Comparison of ENCODE assay signal across 1 cellular context in the genomic region with DNA sequence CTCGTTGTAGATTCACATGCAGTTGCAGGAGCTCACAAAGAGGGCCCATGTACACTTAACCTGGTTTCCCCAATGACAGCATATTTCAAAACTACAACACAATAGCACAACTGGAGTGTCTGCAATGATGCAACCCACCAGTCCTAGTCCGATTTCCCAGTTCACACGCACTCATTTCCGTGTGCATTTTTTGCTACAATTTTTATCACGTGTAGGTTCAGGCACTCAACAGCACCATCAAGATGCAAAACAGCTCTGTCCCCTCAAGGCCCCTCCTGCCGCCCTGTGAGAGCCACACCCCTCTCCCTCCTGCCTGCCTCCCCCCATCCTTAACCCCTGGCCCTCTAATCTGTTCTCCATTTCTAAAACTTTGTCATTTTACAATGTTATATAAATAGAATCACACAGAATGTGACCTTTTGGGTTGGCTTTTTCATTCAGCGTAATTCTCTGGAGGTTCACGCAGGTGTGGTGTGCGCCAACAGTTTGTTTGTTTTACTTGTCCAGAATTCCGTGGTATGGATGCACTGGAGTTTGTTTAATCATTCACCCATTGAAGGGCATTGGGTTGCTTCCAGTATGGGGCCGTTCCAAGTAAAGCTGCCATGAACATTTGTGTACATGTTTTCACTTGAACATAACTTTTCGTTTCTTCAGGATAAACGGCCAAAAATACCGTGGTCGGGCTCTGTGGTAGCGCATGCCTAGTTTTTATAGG.
TF ChIP-seq lines count a peak whose summit lies in the region.

No MANE protein-coding gene starts in this region.

TF ChIP-seq in HepG2, 621 proteins besides CTCF, POLR2A, EP300 and RAD21 (continued from another document and continues in another):
- TF ChIP-seq ZIK1 (CRISPR knock-in tag; IDR thresholded peaks at IDR 0.05; ENCODE audit: borderline replicate concordance, low read depth) (no peak), SPEN (CRISPR knock-in tag; IDR thresholded peaks at IDR 0.05; ENCODE audit: low read depth) (peak; percentile 18; the same call in 1 of the 2 replicates), ZNF264 (CRISPR knock-in tag; IDR thresholded peaks at IDR 0.05) (no peak), RARA (CRISPR knock-in tag; IDR thresholded peaks at IDR 0.05) (no peak), JUNB (CRISPR knock-in tag; IDR thresholded peaks at IDR 0.05; ENCODE audit: borderline replicate concordance) (no peak), ZNF496 (CRISPR knock-in tag; IDR thresholded peaks at IDR 0.05; ENCODE audit: insufficient replicate concordance) (no peak), AKAP8 (CRISPR knock-in tag; IDR thresholded peaks at IDR 0.05) (no peak), ELF3 (CRISPR knock-in tag; IDR thresholded peaks at IDR 0.05) (no peak), GATAD2A (CRISPR knock-in tag; IDR thresholded peaks at IDR 0.05) (peak; percentile 26; the same call in 1 of the 2 replicates), ZNF24 (IDR thresholded peaks at IDR 0.05) (no peak), MED13 (CRISPR knock-in tag; IDR thresholded peaks at IDR 0.05) (no peak), PHF5A (CRISPR knock-in tag; IDR thresholded peaks at IDR 0.05; ENCODE audit: low read depth, unreplicated experiment) (no peak), ZNF451 (CRISPR knock-in tag; IDR thresholded peaks at IDR 0.05) (no peak), TARDBP (CRISPR knock-in tag; IDR thresholded peaks at IDR 0.05) (no peak), PHF8 (CRISPR knock-in tag; IDR thresholded peaks at IDR 0.05) (no peak), SSRP1 (CRISPR knock-in tag; IDR thresholded peaks at IDR 0.05) (no peak), ZNF446 (CRISPR knock-in tag; IDR thresholded peaks at IDR 0.05) (no peak), GATAD1 (CRISPR knock-in tag; IDR thresholded peaks at IDR 0.05) (no peak), ZNF350 (CRISPR knock-in tag; IDR thresholded peaks at IDR 0.05; ENCODE audit: borderline replicate concordance, low read depth) (no peak; the same call in 1 of the 2 replicates), TOPORS (CRISPR knock-in tag; IDR thresholded peaks at IDR 0.05) (no peak)
- TF ChIP-seq, protein P1, sequence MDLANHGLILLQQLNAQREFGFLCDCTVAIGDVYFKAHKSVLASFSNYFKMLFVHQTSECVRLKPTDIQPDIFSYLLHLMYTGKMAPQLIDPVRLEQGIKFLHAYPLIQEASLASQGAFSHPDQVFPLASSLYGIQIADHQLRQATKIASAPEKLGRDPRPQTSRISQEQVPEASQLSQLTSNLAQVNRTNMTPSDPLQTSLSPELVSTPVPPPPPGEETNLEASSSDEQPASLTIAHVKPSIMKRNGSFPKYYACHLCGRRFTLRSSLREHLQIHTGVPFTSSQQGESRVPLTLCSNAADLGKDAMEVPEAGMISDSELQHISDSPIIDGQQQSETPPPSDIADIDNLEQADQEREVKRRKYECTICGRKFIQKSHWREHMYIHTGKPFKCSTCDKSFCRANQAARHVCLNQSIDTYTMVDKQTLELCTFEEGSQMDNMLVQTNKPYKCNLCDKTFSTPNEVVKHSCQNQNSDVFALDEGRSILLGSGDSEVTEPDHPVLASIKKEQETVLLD (CRISPR knock-in tag; IDR thresholded peaks at IDR 0.05; ENCODE audit: low read depth), result no peak
- TF ChIP-seq, protein P2, sequence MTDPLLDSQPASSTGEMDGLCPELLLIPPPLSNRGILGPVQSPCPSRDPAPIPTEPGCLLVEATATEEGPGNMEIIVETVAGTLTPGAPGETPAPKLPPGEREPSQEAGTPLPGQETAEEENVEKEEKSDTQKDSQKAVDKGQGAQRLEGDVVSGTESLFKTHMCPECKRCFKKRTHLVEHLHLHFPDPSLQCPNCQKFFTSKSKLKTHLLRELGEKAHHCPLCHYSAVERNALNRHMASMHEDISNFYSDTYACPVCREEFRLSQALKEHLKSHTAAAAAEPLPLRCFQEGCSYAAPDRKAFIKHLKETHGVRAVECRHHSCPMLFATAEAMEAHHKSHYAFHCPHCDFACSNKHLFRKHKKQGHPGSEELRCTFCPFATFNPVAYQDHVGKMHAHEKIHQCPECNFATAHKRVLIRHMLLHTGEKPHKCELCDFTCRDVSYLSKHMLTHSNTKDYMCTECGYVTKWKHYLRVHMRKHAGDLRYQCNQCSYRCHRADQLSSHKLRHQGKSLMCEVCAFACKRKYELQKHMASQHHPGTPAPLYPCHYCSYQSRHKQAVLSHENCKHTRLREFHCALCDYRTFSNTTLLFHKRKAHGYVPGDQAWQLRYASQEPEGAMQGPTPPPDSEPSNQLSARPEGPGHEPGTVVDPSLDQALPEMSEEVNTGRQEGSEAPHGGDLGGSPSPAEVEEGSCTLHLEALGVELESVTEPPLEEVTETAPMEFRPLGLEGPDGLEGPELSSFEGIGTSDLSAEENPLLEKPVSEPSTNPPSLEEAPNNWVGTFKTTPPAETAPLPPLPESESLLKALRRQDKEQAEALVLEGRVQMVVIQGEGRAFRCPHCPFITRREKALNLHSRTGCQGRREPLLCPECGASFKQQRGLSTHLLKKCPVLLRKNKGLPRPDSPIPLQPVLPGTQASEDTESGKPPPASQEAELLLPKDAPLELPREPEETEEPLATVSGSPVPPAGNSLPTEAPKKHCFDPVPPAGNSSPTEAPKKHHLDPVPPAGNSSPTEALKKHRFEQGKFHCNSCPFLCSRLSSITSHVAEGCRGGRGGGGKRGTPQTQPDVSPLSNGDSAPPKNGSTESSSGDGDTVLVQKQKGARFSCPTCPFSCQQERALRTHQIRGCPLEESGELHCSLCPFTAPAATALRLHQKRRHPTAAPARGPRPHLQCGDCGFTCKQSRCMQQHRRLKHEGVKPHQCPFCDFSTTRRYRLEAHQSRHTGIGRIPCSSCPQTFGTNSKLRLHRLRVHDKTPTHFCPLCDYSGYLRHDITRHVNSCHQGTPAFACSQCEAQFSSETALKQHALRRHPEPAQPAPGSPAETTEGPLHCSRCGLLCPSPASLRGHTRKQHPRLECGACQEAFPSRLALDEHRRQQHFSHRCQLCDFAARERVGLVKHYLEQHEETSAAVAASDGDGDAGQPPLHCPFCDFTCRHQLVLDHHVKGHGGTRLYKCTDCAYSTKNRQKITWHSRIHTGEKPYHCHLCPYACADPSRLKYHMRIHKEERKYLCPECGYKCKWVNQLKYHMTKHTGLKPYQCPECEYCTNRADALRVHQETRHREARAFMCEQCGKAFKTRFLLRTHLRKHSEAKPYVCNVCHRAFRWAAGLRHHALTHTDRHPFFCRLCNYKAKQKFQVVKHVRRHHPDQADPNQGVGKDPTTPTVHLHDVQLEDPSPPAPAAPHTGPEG (CRISPR knock-in tag; IDR thresholded peaks at IDR 0.05), result no peak
- TF ChIP-seq, protein P3, sequence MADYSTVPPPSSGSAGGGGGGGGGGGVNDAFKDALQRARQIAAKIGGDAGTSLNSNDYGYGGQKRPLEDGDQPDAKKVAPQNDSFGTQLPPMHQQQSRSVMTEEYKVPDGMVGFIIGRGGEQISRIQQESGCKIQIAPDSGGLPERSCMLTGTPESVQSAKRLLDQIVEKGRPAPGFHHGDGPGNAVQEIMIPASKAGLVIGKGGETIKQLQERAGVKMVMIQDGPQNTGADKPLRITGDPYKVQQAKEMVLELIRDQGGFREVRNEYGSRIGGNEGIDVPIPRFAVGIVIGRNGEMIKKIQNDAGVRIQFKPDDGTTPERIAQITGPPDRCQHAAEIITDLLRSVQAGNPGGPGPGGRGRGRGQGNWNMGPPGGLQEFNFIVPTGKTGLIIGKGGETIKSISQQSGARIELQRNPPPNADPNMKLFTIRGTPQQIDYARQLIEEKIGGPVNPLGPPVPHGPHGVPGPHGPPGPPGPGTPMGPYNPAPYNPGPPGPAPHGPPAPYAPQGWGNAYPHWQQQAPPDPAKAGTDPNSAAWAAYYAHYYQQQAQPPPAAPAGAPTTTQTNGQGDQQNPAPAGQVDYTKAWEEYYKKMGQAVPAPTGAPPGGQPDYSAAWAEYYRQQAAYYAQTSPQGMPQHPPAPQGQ (CRISPR knock-in tag; IDR thresholded peaks at IDR 0.05; ENCODE audit: borderline replicate concordance), result no peak
- TF ChIP-seq, protein P4, sequence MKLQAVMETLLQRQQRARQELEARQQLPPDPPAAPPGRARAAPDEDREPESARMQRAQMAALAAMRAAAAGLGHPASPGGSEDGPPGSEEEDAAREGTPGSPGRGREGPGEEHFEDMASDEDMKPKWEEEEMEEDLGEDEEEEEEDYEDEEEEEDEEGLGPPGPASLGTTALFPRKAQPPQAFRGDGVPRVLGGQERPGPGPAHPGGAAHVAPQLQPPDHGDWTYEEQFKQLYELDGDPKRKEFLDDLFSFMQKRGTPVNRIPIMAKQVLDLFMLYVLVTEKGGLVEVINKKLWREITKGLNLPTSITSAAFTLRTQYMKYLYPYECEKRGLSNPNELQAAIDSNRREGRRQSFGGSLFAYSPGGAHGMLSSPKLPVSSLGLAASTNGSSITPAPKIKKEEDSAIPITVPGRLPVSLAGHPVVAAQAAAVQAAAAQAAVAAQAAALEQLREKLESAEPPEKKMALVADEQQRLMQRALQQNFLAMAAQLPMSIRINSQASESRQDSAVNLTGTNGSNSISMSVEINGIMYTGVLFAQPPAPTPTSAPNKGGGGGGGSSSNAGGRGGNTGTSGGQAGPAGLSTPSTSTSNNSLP (IDR thresholded peaks at IDR 0.05; ENCODE audit: low read depth, low read length), result no peak
- TF ChIP-seq, protein P5, sequence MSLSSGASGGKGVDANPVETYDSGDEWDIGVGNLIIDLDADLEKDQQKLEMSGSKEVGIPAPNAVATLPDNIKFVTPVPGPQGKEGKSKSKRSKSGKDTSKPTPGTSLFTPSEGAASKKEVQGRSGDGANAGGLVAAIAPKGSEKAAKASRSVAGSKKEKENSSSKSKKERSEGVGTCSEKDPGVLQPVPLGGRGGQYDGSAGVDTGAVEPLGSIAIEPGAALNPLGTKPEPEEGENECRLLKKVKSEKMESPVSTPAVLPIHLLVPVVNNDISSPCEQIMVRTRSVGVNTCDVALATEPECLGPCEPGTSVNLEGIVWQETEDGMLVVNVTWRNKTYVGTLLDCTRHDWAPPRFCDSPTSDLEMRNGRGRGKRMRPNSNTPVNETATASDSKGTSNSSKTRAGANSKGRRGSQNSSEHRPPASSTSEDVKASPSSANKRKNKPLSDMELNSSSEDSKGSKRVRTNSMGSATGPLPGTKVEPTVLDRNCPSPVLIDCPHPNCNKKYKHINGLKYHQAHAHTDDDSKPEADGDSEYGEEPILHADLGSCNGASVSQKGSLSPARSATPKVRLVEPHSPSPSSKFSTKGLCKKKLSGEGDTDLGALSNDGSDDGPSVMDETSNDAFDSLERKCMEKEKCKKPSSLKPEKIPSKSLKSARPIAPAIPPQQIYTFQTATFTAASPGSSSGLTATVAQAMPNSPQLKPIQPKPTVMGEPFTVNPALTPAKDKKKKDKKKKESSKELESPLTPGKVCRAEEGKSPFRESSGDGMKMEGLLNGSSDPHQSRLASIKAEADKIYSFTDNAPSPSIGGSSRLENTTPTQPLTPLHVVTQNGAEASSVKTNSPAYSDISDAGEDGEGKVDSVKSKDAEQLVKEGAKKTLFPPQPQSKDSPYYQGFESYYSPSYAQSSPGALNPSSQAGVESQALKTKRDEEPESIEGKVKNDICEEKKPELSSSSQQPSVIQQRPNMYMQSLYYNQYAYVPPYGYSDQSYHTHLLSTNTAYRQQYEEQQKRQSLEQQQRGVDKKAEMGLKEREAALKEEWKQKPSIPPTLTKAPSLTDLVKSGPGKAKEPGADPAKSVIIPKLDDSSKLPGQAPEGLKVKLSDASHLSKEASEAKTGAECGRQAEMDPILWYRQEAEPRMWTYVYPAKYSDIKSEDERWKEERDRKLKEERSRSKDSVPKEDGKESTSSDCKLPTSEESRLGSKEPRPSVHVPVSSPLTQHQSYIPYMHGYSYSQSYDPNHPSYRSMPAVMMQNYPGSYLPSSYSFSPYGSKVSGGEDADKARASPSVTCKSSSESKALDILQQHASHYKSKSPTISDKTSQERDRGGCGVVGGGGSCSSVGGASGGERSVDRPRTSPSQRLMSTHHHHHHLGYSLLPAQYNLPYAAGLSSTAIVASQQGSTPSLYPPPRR (CRISPR knock-in tag; IDR thresholded peaks at IDR 0.05; ENCODE audit: borderline replicate concordance), result no peak
- TF ChIP-seq, protein P6, sequence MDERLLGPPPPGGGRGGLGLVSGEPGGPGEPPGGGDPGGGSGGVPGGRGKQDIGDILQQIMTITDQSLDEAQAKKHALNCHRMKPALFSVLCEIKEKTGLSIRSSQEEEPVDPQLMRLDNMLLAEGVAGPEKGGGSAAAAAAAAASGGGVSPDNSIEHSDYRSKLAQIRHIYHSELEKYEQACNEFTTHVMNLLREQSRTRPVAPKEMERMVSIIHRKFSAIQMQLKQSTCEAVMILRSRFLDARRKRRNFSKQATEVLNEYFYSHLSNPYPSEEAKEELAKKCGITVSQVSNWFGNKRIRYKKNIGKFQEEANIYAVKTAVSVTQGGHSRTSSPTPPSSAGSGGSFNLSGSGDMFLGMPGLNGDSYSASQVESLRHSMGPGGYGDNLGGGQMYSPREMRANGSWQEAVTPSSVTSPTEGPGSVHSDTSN (CRISPR knock-in tag; IDR thresholded peaks at IDR 0.05), result no peak
- TF ChIP-seq, protein P7, sequence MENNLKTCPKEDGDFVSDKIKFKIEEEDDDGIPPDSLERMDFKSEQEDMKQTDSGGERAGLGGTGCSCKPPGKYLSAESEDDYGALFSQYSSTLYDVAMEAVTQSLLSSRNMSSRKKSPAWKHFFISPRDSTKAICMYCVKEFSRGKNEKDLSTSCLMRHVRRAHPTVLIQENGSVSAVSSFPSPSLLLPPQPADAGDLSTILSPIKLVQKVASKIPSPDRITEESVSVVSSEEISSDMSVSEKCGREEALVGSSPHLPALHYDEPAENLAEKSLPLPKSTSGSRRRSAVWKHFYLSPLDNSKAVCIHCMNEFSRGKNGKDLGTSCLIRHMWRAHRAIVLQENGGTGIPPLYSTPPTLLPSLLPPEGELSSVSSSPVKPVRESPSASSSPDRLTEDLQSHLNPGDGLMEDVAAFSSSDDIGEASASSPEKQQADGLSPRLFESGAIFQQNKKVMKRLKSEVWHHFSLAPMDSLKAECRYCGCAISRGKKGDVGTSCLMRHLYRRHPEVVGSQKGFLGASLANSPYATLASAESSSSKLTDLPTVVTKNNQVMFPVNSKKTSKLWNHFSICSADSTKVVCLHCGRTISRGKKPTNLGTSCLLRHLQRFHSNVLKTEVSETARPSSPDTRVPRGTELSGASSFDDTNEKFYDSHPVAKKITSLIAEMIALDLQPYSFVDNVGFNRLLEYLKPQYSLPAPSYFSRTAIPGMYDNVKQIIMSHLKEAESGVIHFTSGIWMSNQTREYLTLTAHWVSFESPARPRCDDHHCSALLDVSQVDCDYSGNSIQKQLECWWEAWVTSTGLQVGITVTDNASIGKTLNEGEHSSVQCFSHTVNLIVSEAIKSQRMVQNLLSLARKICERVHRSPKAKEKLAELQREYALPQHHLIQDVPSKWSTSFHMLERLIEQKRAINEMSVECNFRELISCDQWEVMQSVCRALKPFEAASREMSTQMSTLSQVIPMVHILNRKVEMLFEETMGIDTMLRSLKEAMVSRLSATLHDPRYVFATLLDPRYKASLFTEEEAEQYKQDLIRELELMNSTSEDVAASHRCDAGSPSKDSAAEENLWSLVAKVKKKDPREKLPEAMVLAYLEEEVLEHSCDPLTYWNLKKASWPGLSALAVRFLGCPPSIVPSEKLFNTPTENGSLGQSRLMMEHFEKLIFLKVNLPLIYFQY (CRISPR knock-in tag; IDR thresholded peaks at IDR 0.05; ENCODE audit: borderline replicate concordance), result no peak
- TF ChIP-seq, protein P8, sequence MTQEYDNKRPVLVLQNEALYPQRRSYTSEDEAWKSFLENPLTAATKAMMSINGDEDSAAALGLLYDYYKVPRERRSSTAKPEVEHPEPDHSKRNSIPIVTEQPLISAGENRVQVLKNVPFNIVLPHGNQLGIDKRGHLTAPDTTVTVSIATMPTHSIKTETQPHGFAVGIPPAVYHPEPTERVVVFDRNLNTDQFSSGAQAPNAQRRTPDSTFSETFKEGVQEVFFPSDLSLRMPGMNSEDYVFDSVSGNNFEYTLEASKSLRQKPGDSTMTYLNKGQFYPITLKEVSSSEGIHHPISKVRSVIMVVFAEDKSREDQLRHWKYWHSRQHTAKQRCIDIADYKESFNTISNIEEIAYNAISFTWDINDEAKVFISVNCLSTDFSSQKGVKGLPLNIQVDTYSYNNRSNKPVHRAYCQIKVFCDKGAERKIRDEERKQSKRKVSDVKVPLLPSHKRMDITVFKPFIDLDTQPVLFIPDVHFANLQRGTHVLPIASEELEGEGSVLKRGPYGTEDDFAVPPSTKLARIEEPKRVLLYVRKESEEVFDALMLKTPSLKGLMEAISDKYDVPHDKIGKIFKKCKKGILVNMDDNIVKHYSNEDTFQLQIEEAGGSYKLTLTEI (CRISPR knock-in tag; conservative IDR thresholded peaks at IDR 0.05), result no peak
